18 cellular contexts compared by ENCODE assay signal in genomic region chr15:93497256-93497655, GRCh38.
A peak's percentile ranks its signal among the peaks of the same experiment; 100 is the strongest.
DNase-seq lines count a peak whose midpoint lies in the region; ATAC-seq, FAIRE-seq and TF ChIP-seq lines count a peak whose summit lies in the region.
"Had no signal": no experiment of that assay in that cellular context is flagged by ENCODE, and none has a peak within 500 bp of the region (broad histone marks: within the 10 kb centered on the region; RNA-seq: fewer than 3 reads in every experiment).

No MANE protein-coding gene starts in this region.

- DNase-seq in RWPE1 (ENCODE audit: low spot score) (peak; percentile 69), bronchial epithelial cell (ENCODE audit: low read depth) (peak; percentile 78), kidney tubule cell (ENCODE audit: low spot score) (peak; percentile 20), activated gamma-delta T cell (lab: John Stamatoyannopoulos, UW) (no peak), coronary artery (ENCODE audit: low spot score) (no peak), GM10248 (ENCODE audit: extremely low spot score) (no peak)
- DNase-seq: BE2C; CD8-positive, alpha-beta memory T cell; DND-41; KBM-7; MG63; NCI-H2029; NCI-H446 treated with DMSO at 0.1 percent for 48 hours; NCI-H526; SK-N-SH had no signal

- CTCF ChIA-PET in RWPE1 (lab: Yijun Ruan, JAX) (no interaction called here), GM10248 (lab: Yijun Ruan, JAX) (no interaction called here)

- H3K36me3 ChIP-seq in bronchial epithelial cell (ENCODE audit: control insufficient read depth, insufficient read depth, low read length) = no peaks in the 10 kb centered on the region
- H3K36me3 ChIP-seq: BE2C, MG63 had no signal

- H3K27ac ChIP-seq in RWPE1 (peak overlapping the region; percentile 24; the same call in 1 of the 2 replicates), coronary artery (no peak overlapping the region)

- TF ChIP-seq CTCF in RWPE1 (conservative IDR thresholded peaks at IDR 0.05; ENCODE audit: low read depth) (no peak), bronchial epithelial cell (IDR thresholded peaks at IDR 0.05; ENCODE audit: insufficient read depth, low read length, severe bottlenecking) (no peak), coronary artery (IDR thresholded peaks at IDR 0.05) (no peak), GM10248 (IDR thresholded peaks at IDR 0.05; ENCODE audit: control extremely low read depth, extremely low read depth, low read depth, missing control alignments) (no peak)

- ATAC-seq in HG03520 (IDR thresholded peaks at IDR 0.05; ENCODE audit: unreplicated experiment) = no peak
- ATAC-seq: HepG2 had no signal

- FAIRE-seq in bronchial epithelial cell (lab: Jason Lieb, UNC) = no peak
- FAIRE-seq: H54, HepG2 had no signal

- H3K4me3 ChIP-seq in bronchial epithelial cell (ENCODE audit: low read depth, low read length) (no peak overlapping the region), coronary artery (no peak overlapping the region)
- H3K4me3 ChIP-seq: MG63 had no signal

- POLR2A ChIA-PET in RWPE1 (lab: Yijun Ruan, JAX; ENCODE audit: low non-redundant PET) = no interaction called here
- POLR2A ChIA-PET in GM10248 (lab: Yijun Ruan, JAX) = no interaction called here

- H3K27me3 ChIP-seq in bronchial epithelial cell (ENCODE audit: control insufficient read depth, insufficient read depth, low read length) = no peaks in the 10 kb centered on the region
- H3K27me3 ChIP-seq: BE2C, MG63 had no signal

Comparison
In these comparisons a context has a peak if more than half of its experiments do, and no peak if none do; other contexts are left out.
1. DNase-seq: peak in RWPE1 (single experiment), bronchial epithelial cell (single experiment) and kidney tubule cell (single experiment); none in activated gamma-delta T cell (single experiment), coronary artery (single experiment) and GM10248 (single experiment).